18 cellular contexts compared by ENCODE assay signal in the genomic region with DNA sequence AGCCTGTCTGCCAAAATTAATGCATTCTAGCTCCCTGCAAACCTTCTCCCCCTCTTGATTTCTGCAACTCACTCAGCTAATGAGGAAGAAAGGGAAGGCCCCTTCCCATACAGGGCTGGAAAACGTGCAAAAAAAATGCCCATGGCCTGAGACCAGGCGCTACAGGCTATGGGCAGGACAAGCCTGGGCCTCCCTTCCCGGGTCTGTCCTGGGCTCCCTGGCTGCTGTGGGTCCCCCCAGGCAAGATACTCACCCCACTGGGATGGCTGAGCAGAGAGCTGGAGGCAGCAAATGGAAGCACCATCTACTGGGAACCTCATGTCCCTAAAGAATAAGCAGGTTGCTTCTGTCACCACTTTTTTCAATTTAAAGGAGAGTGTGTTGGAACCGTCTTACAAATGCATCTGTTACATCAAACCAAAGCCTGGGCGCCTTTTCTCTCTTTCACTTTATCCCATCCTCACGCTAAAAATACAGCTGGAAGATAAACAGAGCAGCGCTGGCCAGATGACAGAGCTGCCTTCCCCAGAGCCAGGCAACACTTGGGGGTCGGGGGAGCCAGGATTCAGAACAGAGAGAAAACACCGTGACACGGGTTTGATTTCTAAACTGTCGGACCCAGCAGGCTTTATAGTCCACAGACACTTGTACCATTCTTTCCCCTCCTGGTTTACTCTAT.
DNase-seq lines count a peak whose midpoint lies in the region; ATAC-seq and TF ChIP-seq lines count a peak whose summit lies in the region.
"Had no signal": no experiment of that assay in that cellular context is flagged by ENCODE, and none has a peak within 500 bp of the region (broad histone marks: within the 10 kb centered on the region; RNA-seq: fewer than 3 reads in every experiment).

No MANE protein-coding gene starts in this region.

- intact Hi-C loops in Right ventricle myocardium inferior (cut with DNase I), result no loop called here
- intact Hi-C loops in activated CD4-positive, alpha-beta T cell treated with anti-CD3 and anti-CD28 coated beads for 36 hours (cut with DNase I, micrococcal nuclease), result no loop called here

- no peaks in the 10 kb centered on the region for H3K36me3 ChIP-seq in cardiac muscle cell
- no peaks in the 10 kb centered on the region for H3K36me3 ChIP-seq in stomach smooth muscle (ENCODE audit: control insufficient read depth in 2 of 2, insufficient read depth in 2 of 2, low read length in 2 of 2)
- H3K36me3 ChIP-seq: HAP-1, MG63, Peyer's patch had no signal

- no peaks in the 10 kb centered on the region for H3K27me3 ChIP-seq in cardiac muscle cell
- H3K27me3 ChIP-seq in stomach smooth muscle (ENCODE audit: control insufficient read depth in 1 of 2, insufficient read depth in 2 of 2, low read length in 2 of 2), result peaks cover 0 to 2% of the 10 kb centered on the region in 2 donors
- H3K27me3 ChIP-seq: MG63, Peyer's patch had no signal

- no peaks in the 10 kb centered on the region for H3K9me3 ChIP-seq in cardiac muscle cell (ENCODE audit: low read depth)
- no peaks in the 10 kb centered on the region for H3K9me3 ChIP-seq in stomach smooth muscle (ENCODE audit: control insufficient read depth in 2 of 2, low read length in 2 of 2)
- H3K9me3 ChIP-seq: HAP-1, MG63, Peyer's patch had no signal

- ATAC-seq in Right ventricle myocardium inferior, result no peak
- no peak for ATAC-seq in activated CD4-positive, alpha-beta T cell treated with anti-CD3 and anti-CD28 coated beads for 36 hours
- ATAC-seq: GM23338 had no signal

- DNase-seq in cardiac muscle cell (ENCODE audit: low read depth in 1 of 2, low spot score in 1 of 2) (peak in 1 of 2 donors; percentile 42), Right ventricle myocardium inferior (ENCODE audit: missing footprints) (no peak), caudate nucleus (lab: John Stamatoyannopoulos, UW) (no peak), nephron progenitor cell (no peak), NCI-H345 treated with DMSO at 0.1 percent for 48 hours (lab: John Stamatoyannopoulos, UW; ENCODE audit: unreplicated experiment) (no peak), DMS79 treated with DMSO at 0.1 percent for 48 hours (lab: John Stamatoyannopoulos, UW) (no peak)
- DNase-seq in activated CD4-positive, alpha-beta T cell treated with anti-CD3 and anti-CD28 coated beads for 36 hours, result no peak
- DNase-seq: 8988T; CD4-positive, alpha-beta T cell; HFFc6; KG1; MG63; NCI-H2029 treated with DMSO at 0.1 percent for 48 hours; NCI-H526 treated with DMSO at 0.1 percent for 48 hours; Peyer's patch had no signal

- H3K4me1 ChIP-seq in cardiac muscle cell (ENCODE audit: low read depth), result peaks cover 35% of the 10 kb centered on the region
- H3K4me1 ChIP-seq in stomach smooth muscle (ENCODE audit: control insufficient read depth, insufficient read depth, low read length), result peaks cover 19% of the 10 kb centered on the region
- H3K4me1 ChIP-seq: HAP-1, Peyer's patch had no signal

- POLR2A ChIA-PET in activated CD4-positive, alpha-beta T cell treated with anti-CD3 and anti-CD28 coated beads for 36 hours (lab: Charles Lee), result no interaction called here

- H3K4me3 ChIP-seq in cardiac muscle cell (no peak overlapping the region), stomach smooth muscle (ENCODE audit: low read length in 2 of 2) (peak overlapping the region; percentile 37 to 57)
- H3K4me3 ChIP-seq: GM23338, HAP-1, MG63, Peyer's patch had no signal

- peak overlapping the region; percentile 17 for H3K27ac Mint-ChIP-seq in nephron progenitor cell
- H3K27ac Mint-ChIP-seq in activated CD4-positive, alpha-beta T cell treated with anti-CD3 and anti-CD28 coated beads for 36 hours, result no peak overlapping the region
- H3K27ac Mint-ChIP-seq: CD4-positive, alpha-beta T cell; GM23338; HFFc6 had no signal

- H3K27ac ChIP-seq in cardiac muscle cell, result peak overlapping the region; percentile 78
- H3K27ac ChIP-seq in caudate nucleus (ENCODE audit: low read depth, low read length), result peak overlapping the region; percentile 8
- peak overlapping the region; percentile 49 for H3K27ac ChIP-seq in stomach smooth muscle (ENCODE audit: low read length)

- no peaks in the 10 kb centered on the region for H3K9me3 Mint-ChIP-seq in nephron progenitor cell
- H3K9me3 Mint-ChIP-seq in activated CD4-positive, alpha-beta T cell treated with anti-CD3 and anti-CD28 coated beads for 36 hours (ENCODE audit: low read depth), result no peaks in the 10 kb centered on the region
- H3K9me3 Mint-ChIP-seq: CD4-positive, alpha-beta T cell; GM23338; HFFc6 had no signal

- no peak overlapping the region for H3K4me3 Mint-ChIP-seq in nephron progenitor cell
- H3K4me3 Mint-ChIP-seq in activated CD4-positive, alpha-beta T cell treated with anti-CD3 and anti-CD28 coated beads for 36 hours, result no peak overlapping the region
- H3K4me3 Mint-ChIP-seq: CD4-positive, alpha-beta T cell; GM23338; HFFc6 had no signal

- H3K36me3 Mint-ChIP-seq in nephron progenitor cell (ENCODE audit: low read depth), result no peaks in the 10 kb centered on the region
- no peaks in the 10 kb centered on the region for H3K36me3 Mint-ChIP-seq in activated CD4-positive, alpha-beta T cell treated with anti-CD3 and anti-CD28 coated beads for 36 hours (ENCODE audit: low read depth)

- TF ChIP-seq CTCF in cardiac muscle cell (IDR thresholded peaks at IDR 0.05; ENCODE audit: low read depth, low read length) (no peak), nephron progenitor cell (IDR thresholded peaks at IDR 0.05) (no peak)

- peak overlapping the region in 1 of 2 donors; percentile 36 for H3K9ac ChIP-seq in stomach smooth muscle (ENCODE audit: low read length in 2 of 2)

- H3K4me1 Mint-ChIP-seq in nephron progenitor cell, result peaks cover 2% of the 10 kb centered on the region
- H3K4me1 Mint-ChIP-seq in activated CD4-positive, alpha-beta T cell treated with anti-CD3 and anti-CD28 coated beads for 36 hours, result no peaks in the 10 kb centered on the region
- H3K4me1 Mint-ChIP-seq: GM23338 had no signal

- peaks cover 8% of the 10 kb centered on the region for H3K27me3 Mint-ChIP-seq in nephron progenitor cell (ENCODE audit: low read depth, poor library complexity)
- H3K27me3 Mint-ChIP-seq in activated CD4-positive, alpha-beta T cell treated with anti-CD3 and anti-CD28 coated beads for 36 hours, result peaks cover 5% of the 10 kb centered on the region

- CTCF ChIA-PET in activated CD4-positive, alpha-beta T cell treated with anti-CD3 and anti-CD28 coated beads for 36 hours (lab: Charles Lee), result interaction anchor here (0.7 kb wide), 1 partner anchor 912 kb away, joined by 3 read pairs; no protein-coding TSS in a partner anchor

Comparison
In these comparisons a context has a peak if more than half of its experiments do, and no peak if none do; other contexts are left out.
1. H3K27ac ChIP-seq: peak in every context shown above with its lines; median percentile 78 in cardiac muscle cell; 49 in stomach smooth muscle; 8 in caudate nucleus.